Comparison of ENCODE assay signal across 33 cellular contexts in genomic region chr1:170556910-170557309, GRCh38. TPM values are rescaled to one million over a fixed set of nuclear protein-coding genes. Genes with fewer than 3 reads are reported as not detected.
A peak's percentile ranks its signal among the peaks of the same experiment; 100 is the strongest.
DNase-seq lines count a peak whose midpoint lies in the region; ATAC-seq and TF ChIP-seq lines count a peak whose summit lies in the region.
"Had no signal": no experiment of that assay in that cellular context is flagged by ENCODE, and none has a peak within 500 bp of the region (broad histone marks: within the 10 kb centered on the region; RNA-seq: fewer than 3 reads in every experiment).

No MANE protein-coding gene starts in this region.

- no peaks in the 10 kb centered on the region for H3K79me1 ChIP-seq in mesenchymal stem cell (replicated peaks; ENCODE audit: low read length, poor library complexity, severe bottlenecking)

- no peak for TF ChIP-seq CTCF in AG10803 (conservative IDR thresholded peaks at IDR 0.05; ENCODE audit: low read length)
- TF ChIP-seq CTCF in uterus (IDR thresholded peaks at IDR 0.05): no peak

- no peak overlapping the region for H2BK5ac ChIP-seq in mesenchymal stem cell (ENCODE audit: low read depth, low read length, poor library complexity, severe bottlenecking)

- peaks cover 50% of the 10 kb centered on the region for H3K9me3 ChIP-seq in mesenchymal stem cell (ENCODE audit: control insufficient read depth, low read length)
- H3K9me3 ChIP-seq in uterus: no peaks in the 10 kb centered on the region
- H3K9me3 ChIP-seq: neutrophil, tibial artery had no signal

- DNase-seq in AG10803 (ENCODE audit: low read depth): peak; percentile 70
- peak; percentile 32 for DNase-seq in LHCN-M2 (ENCODE audit: low read depth)
- no peak for DNase-seq in epithelial cell of prostate (ENCODE audit: low read depth, low spot score)
- peak; percentile 59 for DNase-seq in mesenchymal stem cell
- no peak for DNase-seq in sciatic nerve (ENCODE audit: low spot score)
- DNase-seq in NCI-H1436 treated with DMSO at 0.1 percent for 48 hours (lab: John Stamatoyannopoulos, UW): no peak
- no peak for DNase-seq in D341Med (ENCODE audit: low spot score)
- no peak for DNase-seq in uterus
- DNase-seq: activated CD4-positive, alpha-beta T cell treated with anti-CD3 and anti-CD28 coated beads, Interleukin-2, amount 10 ng/mL, durations not matched to agents 24 days and 14 days; activated gamma-delta T cell; activated T-cell treated with anti-CD3 and anti-CD28 coated beads, Interleukin-2, amount 50 U/mL, for 24 hours; cerebellar nuclear complex; DMS79; dorsolateral prefrontal cortex; hypothalamus; immature natural killer cell; Kasumi-1; left lung; naive B cell; NCI-H1048; NCI-H187; NCI-H526; NK-92 treated with Interleukin-12 subunit alpha and Interleukin-12 subunit beta, amount 100 ng/mL, for 24 hours; PC-3; SHP77; stimulated activated naive CD8-positive, alpha-beta T cell treated with anti-CD3 and anti-CD28 coated beads, Interleukin-15, amount 100 ng/mL, for 72 hours; SW 1271; T-helper 9 cell; tibial artery had no signal

- H3K4me2 ChIP-seq in mesenchymal stem cell (ENCODE audit: low read length, poor library complexity, severe bottlenecking): no peak overlapping the region

- no peak overlapping the region for H2BK12ac ChIP-seq in mesenchymal stem cell (ENCODE audit: low read length in 2 of 2)

- no peak for TF ChIP-seq POLR2A in uterus (IDR thresholded peaks at IDR 0.05)

- no peak overlapping the region for H2BK120ac ChIP-seq in mesenchymal stem cell (ENCODE audit: low read depth, low read length)

- H3K9ac ChIP-seq in mesenchymal stem cell (ENCODE audit: low read length): peak overlapping the region; percentile 56

- intact Hi-C loops in sciatic nerve (cut with DNase I) (no loop called here), uterus (cut with DNase I; ENCODE audit: low total_unique reads) (no loop called here)

- no peak overlapping the region for H2AK5ac ChIP-seq in mesenchymal stem cell (ENCODE audit: low read length, severe bottlenecking)

- H4K8ac ChIP-seq in mesenchymal stem cell (ENCODE audit: low read length): no peak overlapping the region

- H3K14ac ChIP-seq in mesenchymal stem cell (ENCODE audit: low read length in 2 of 2): no peak overlapping the region

- H3K27ac ChIP-seq in epithelial cell of prostate (peak overlapping the region; percentile 48), mesenchymal stem cell (ENCODE audit: low read length, poor library complexity, severe bottlenecking) (no peak overlapping the region), uterus (no peak overlapping the region)
- H3K27ac ChIP-seq: dorsolateral prefrontal cortex, HL-60, left lung, neutrophil, tibial artery had no signal

- H3K36me3 ChIP-seq in mesenchymal stem cell (ENCODE audit: control insufficient read depth in 1 of 2, insufficient read depth in 2 of 2, low read depth in 1 of 2, low read length in 2 of 2): peaks cover 7 to 30% of the 10 kb centered on the region in 2 experiments
- no peaks in the 10 kb centered on the region for H3K36me3 ChIP-seq in uterus

- no peak for ATAC-seq in sciatic nerve
- ATAC-seq: HepG2; left lung; PC-3; stimulated activated naive CD8-positive, alpha-beta T cell treated with anti-CD3 and anti-CD28 coated beads, Interleukin-15, amount 100 ng/mL, for 72 hours had no signal

- no peaks in the 10 kb centered on the region for H3K27me3 ChIP-seq in mesenchymal stem cell (ENCODE audit: control insufficient read depth in 1 of 2, insufficient read depth in 1 of 2, low read length in 2 of 2)
- H3K27me3 ChIP-seq in uterus: no peaks in the 10 kb centered on the region
- H3K27me3 ChIP-seq: dorsolateral prefrontal cortex, left lung, neutrophil, tibial artery had no signal

- H3K4me1 ChIP-seq in mesenchymal stem cell (ENCODE audit: control insufficient read depth, insufficient read depth, low read depth, low read length): no peaks in the 10 kb centered on the region
- H3K4me1 ChIP-seq in uterus: no peaks in the 10 kb centered on the region
- H3K4me1 ChIP-seq: left lung had no signal

- no peak overlapping the region for H3K23ac ChIP-seq in mesenchymal stem cell (ENCODE audit: low read length in 2 of 2)

- H2AFZ ChIP-seq in mesenchymal stem cell (ENCODE audit: low read depth, low read length): no peak overlapping the region

- H2BK15ac ChIP-seq in mesenchymal stem cell (ENCODE audit: low read depth, poor library complexity, severe bottlenecking): no peak overlapping the region

- H3K18ac ChIP-seq in mesenchymal stem cell (ENCODE audit: low read depth in 1 of 2, low read length in 2 of 2): no peak overlapping the region

- no peak overlapping the region for H3K4ac ChIP-seq in mesenchymal stem cell (ENCODE audit: low read depth in 1 of 2, low read length in 2 of 2)

- H3K4me3 ChIP-seq in AG10803 (ENCODE audit: low read length) (no peak overlapping the region), mesenchymal stem cell (ENCODE audit: insufficient read depth in 1 of 2, low read depth in 1 of 2, low read length in 2 of 2) (no peak overlapping the region), uterus (no peak overlapping the region)
- H3K4me3 ChIP-seq: dorsolateral prefrontal cortex, left lung, skin epidermis, tibial artery had no signal

- no peak overlapping the region for H4K91ac ChIP-seq in mesenchymal stem cell (ENCODE audit: low read length)

RNA-seq across cellular contexts. Expression of gene GORAB, which starts 24.9 kb away (rescaled TPM):
- total RNA-seq in LHCN-M2 (2014; rRNA removed): 9.8 and 14.0 TPM in 2 replicates
- polyA plus RNA-seq in LHCN-M2 (2012): 3.4 TPM
- polyA plus RNA-seq in mesenchymal stem cell (2013, experiment 1 of 2): 8.6 TPM
- polyA plus RNA-seq in mesenchymal stem cell (2013, experiment 2 of 2): 8.0 TPM
- 15.3 TPM for total RNA-seq in sciatic nerve
- total RNA-seq in uterus: 10 to 100 TPM in 2 of 4 donors, 1 to 10 TPM in 2; 3.1 to 26.9 (median 10.6) TPM

Comparison
In these comparisons a context has a peak if more than half of its experiments do, and no peak if none do; other contexts are left out.
1. DNase-seq: peak in AG10803 (single experiment), LHCN-M2 (single experiment) and mesenchymal stem cell (single experiment); none in epithelial cell of prostate (single experiment), sciatic nerve (single experiment), NCI-H1436 treated with DMSO at 0.1 percent for 48 hours (single experiment), D341Med (single experiment) and uterus (0 of 2).